Comparison of ENCODE assay signal across 19 cellular contexts in genomic region chr10:90834326-90834725, GRCh38. TPM values are rescaled to one million over a fixed set of nuclear protein-coding genes. Genes with fewer than 3 reads are reported as not detected.
A peak's percentile ranks its signal among the peaks of the same experiment; 100 is the strongest.
DNase-seq lines count a peak whose midpoint lies in the region; ATAC-seq, FAIRE-seq and TF ChIP-seq lines count a peak whose summit lies in the region.
"Had no signal": no experiment of that assay in that cellular context is flagged by ENCODE, and none has a peak within 500 bp of the region (broad histone marks: within the 10 kb centered on the region; RNA-seq: fewer than 3 reads in every experiment).

No MANE protein-coding gene starts in this region.

- no TSS peak for BruUV-seq in mammary epithelial cell (replicated peaks; lab: Mats Ljungman, UMichigan)

- H3K9ac ChIP-seq in mammary epithelial cell (ENCODE audit: insufficient read depth, low read length): no peak overlapping the region
- H3K9ac ChIP-seq: KMS-11 had no signal

- FAIRE-seq in D721Med (lab: Jason Lieb, UNC): no peak
- FAIRE-seq: GM12891 had no signal

- peaks cover 83% of the 10 kb centered on the region for H3K79me2 ChIP-seq in mammary epithelial cell (ENCODE audit: insufficient read depth, low read length)

- no peaks in the 10 kb centered on the region for H3K9me3 ChIP-seq in RWPE2 (ENCODE audit: severe bottlenecking)
- no peaks in the 10 kb centered on the region for H3K9me3 ChIP-seq in mammary epithelial cell (replicated peaks; ENCODE audit: insufficient read depth, low read length)
- no peaks in the 10 kb centered on the region for H3K9me3 ChIP-seq in sigmoid colon
- H3K9me3 ChIP-seq: BE2C, HAP-1, SJCRH30 had no signal

- peak overlapping the region; percentile 89 for H3K27ac ChIP-seq in RWPE2 (ENCODE audit: poor library complexity, severe bottlenecking)
- peak overlapping the region; percentile 76 for H3K27ac ChIP-seq in mammary epithelial cell (ENCODE audit: insufficient read depth, low read depth, low read length)
- no peak overlapping the region for H3K27ac ChIP-seq in sigmoid colon
- H3K27ac ChIP-seq: KMS-11, SJCRH30 had no signal

- no peak for TF ChIP-seq EP300 in sigmoid colon (IDR thresholded peaks at IDR 0.05)

- TF ChIP-seq POLR2A in sigmoid colon (IDR thresholded peaks at IDR 0.05): no peak

- in situ Hi-C loops in mammary epithelial cell (cut with MboI; ENCODE audit: low sequenced_read_pairs in 2 of 2): no loop called here

- ATAC-seq in RWPE2 (ENCODE audit: low read depth): peak; percentile 95
- ATAC-seq: GM23338 had no signal

- peaks cover 3% of the 10 kb centered on the region for H3K9me3 Mint-ChIP-seq in mesothelial cell of epicardium

- no peaks in the 10 kb centered on the region for H3K4me1 Mint-ChIP-seq in mesothelial cell of epicardium

- no peaks in the 10 kb centered on the region for H4K20me1 ChIP-seq in mammary epithelial cell (ENCODE audit: insufficient read depth, low read length)

- no peaks in the 10 kb centered on the region for H3K36me3 Mint-ChIP-seq in mesothelial cell of epicardium

- no peak overlapping the region for H3K4me3 Mint-ChIP-seq in mesothelial cell of epicardium
- H3K4me3 Mint-ChIP-seq: GM23338 had no signal

- H3K36me3 ChIP-seq in RWPE2 (ENCODE audit: low read depth): no peaks in the 10 kb centered on the region
- H3K36me3 ChIP-seq in mammary epithelial cell (ENCODE audit: insufficient read depth, low read length): no peaks in the 10 kb centered on the region
- no peaks in the 10 kb centered on the region for H3K36me3 ChIP-seq in sigmoid colon
- H3K36me3 ChIP-seq: BE2C, HAP-1, SJCRH30 had no signal

- dilution Hi-C loops in mammary epithelial cell (cut with HindIII; ENCODE audit: low sequenced_read_pairs): no loop called here

- H3K4me2 ChIP-seq in mammary epithelial cell (ENCODE audit: insufficient read depth, low read depth, low read length): peak overlapping the region; percentile 67
- H3K4me2 ChIP-seq: GM23338, KMS-11 had no signal

- H3K4me3 ChIP-seq in RWPE2 (ENCODE audit: severe bottlenecking) (no peak overlapping the region), mammary epithelial cell (replicated peaks in 1 of 3; ENCODE audit: insufficient read depth in 1 of 3, low read depth in 2 of 3, low read length in 3 of 3) (no peak overlapping the region), sigmoid colon (no peak overlapping the region)
- H3K4me3 ChIP-seq: GM23338, HAP-1, SJCRH30 had no signal

- intact Hi-C loops in mammary epithelial cell (cut with micrococcal nuclease): loop anchor here (1.0 to 2.0 kb wide), 2 partner anchors 12 to 22 kb away; no protein-coding TSS in a partner anchor
- intact Hi-C loops in sigmoid colon (cut with DNase I): no loop called here

- 0% methylated on average over 2 of the region's 3 CpGs for WGBS in mammary epithelial cell (ENCODE audit: low coverage, missing lambda C conversion rate)
- 77 to 79% methylated on average over 3 of the region's 3 CpGs for WGBS in sigmoid colon, 2 donors

- peaks cover 22% of the 10 kb centered on the region for H3K4me1 ChIP-seq in RWPE2 (ENCODE audit: insufficient read depth, poor library complexity, severe bottlenecking)
- peaks cover 43% of the 10 kb centered on the region for H3K4me1 ChIP-seq in mammary epithelial cell (ENCODE audit: insufficient read depth, low read length)
- no peaks in the 10 kb centered on the region for H3K4me1 ChIP-seq in sigmoid colon
- H3K4me1 ChIP-seq: BE2C, HAP-1, SJCRH30 had no signal

- DNase-seq in M059J (ENCODE audit: low read depth) (peak; percentile 51), RWPE2 (ENCODE audit: low spot score) (no peak), mammary epithelial cell (peak; percentile 98), myocyte (ENCODE audit: low read depth) (peak; percentile 29), D721Med (ENCODE audit: insufficient read length, low spot score) (no peak), sigmoid colon (no peak), mesothelial cell of epicardium (ENCODE audit: low spot score in 2 of 2, unreplicated experiment in 2 of 2) (no peak)
- DNase-seq: BE2C, DMS79 treated with DMSO at 0.1 percent for 48 hours, IMR-90, NCI-H1417, NCI-H187, NCI-H69, SJCRH30 had no signal

- no peaks in the 10 kb centered on the region for H3K27me3 Mint-ChIP-seq in mesothelial cell of epicardium (ENCODE audit: low read depth)

- H3K27me3 ChIP-seq in RWPE2 (ENCODE audit: insufficient read depth, poor library complexity, severe bottlenecking) (no peaks in the 10 kb centered on the region), mammary epithelial cell (ENCODE audit: insufficient read depth, low read length) (no peaks in the 10 kb centered on the region), sigmoid colon (no peaks in the 10 kb centered on the region)
- H3K27me3 ChIP-seq: BE2C, SJCRH30 had no signal

- no peak overlapping the region for H3K27ac Mint-ChIP-seq in mesothelial cell of epicardium
- H3K27ac Mint-ChIP-seq: GM23338 had no signal

- CTCF ChIA-PET in mammary epithelial cell (lab: Charles Lee; ENCODE audit: low non-redundant PET): no interaction called here

- H2AFZ ChIP-seq in mammary epithelial cell (ENCODE audit: low read depth, low read length): peak overlapping the region; percentile 19
- H2AFZ ChIP-seq: GM23338 had no signal

- TF ChIP-seq CTCF in RWPE2 (IDR thresholded peaks at IDR 0.05; ENCODE audit: poor library complexity, severe bottlenecking) (no peak), mammary epithelial cell (conservative IDR thresholded peaks at IDR 0.05 in 1 of 2, IDR thresholded peaks at IDR 0.05 in 1 of 2; ENCODE audit: extremely low read depth in 1 of 2, insufficient read depth in 1 of 2, low read depth in 1 of 2, low read length in 2 of 2) (no peak), D721Med (IDR thresholded peaks at IDR 0.05; ENCODE audit: insufficient read depth, missing control alignments) (no peak), sigmoid colon (IDR thresholded peaks at IDR 0.05) (no peak), mesothelial cell of epicardium (IDR thresholded peaks at IDR 0.05; ENCODE audit: unreplicated experiment) (no peak)

RNA-seq across cellular contexts. Expression of gene HTR7, which starts 23.5 kb away (rescaled TPM):
- total RNA-seq in M059J (2014; rRNA removed; shearing (Covaris generic)): 20.5 and 36.5 TPM in 2 replicates
- 10 to 100 TPM; 20.2 to 24.1 TPM for total RNA-seq in mammary epithelial cell
- 19.5 TPM for polyA plus RNA-seq in mammary epithelial cell
- polyA minus RNA-seq in mammary epithelial cell: 14.0 TPM
- 4.2 and 18.2 TPM in 2 replicates for total RNA-seq in myocyte
- 0.42 TPM for polyA plus RNA-seq in myocyte (2012)
- 1 to 10 TPM in 2 of 4 donors, under 1 TPM in 2; 0.68 to 1.4 (median 0.99) TPM for total RNA-seq in sigmoid colon
- under 1 TPM in 2 of 3 donors, not detected in 1; 0.31 to 0.46 TPM for polyA plus RNA-seq in sigmoid colon
- 2.9 to 3.4 TPM (median 3.0 TPM) in 3 replicates for total RNA-seq in mesothelial cell of epicardium
- total RNA-seq: A673 had no signal

RNA-seq across cellular contexts. Expression of gene RPP30, which starts 37.4 kb away (rescaled TPM):
- total RNA-seq in M059J (2014; rRNA removed; shearing (Covaris generic)): 114 and 121 TPM in 2 replicates
- total RNA-seq in mammary epithelial cell (10 to 100 TPM; 32.3 to 38.8 TPM), myocyte (30.9 and 44.1 TPM in 2 replicates), sigmoid colon (10 to 100 TPM; 14.7 to 41.3 (median 33.3) TPM), mesothelial cell of epicardium (35.4 to 41.9 TPM (median 39.1 TPM) in 3 replicates)
- polyA plus RNA-seq in mammary epithelial cell (29.7 TPM), sigmoid colon (10 to 100 TPM; 24.5 to 30.6 (median 26.4) TPM)
- 50.3 TPM for polyA minus RNA-seq in mammary epithelial cell
- polyA plus RNA-seq in myocyte (2012): 28.6 TPM

Comparison
In these comparisons a context has a peak if more than half of its experiments do, and no peak if none do; other contexts are left out.
1. DNase-seq: peak in M059J (single experiment), mammary epithelial cell (single experiment) and myocyte (single experiment); none in RWPE2 (single experiment), D721Med (single experiment), sigmoid colon (single experiment) and mesothelial cell of epicardium (0 of 2).
2. H3K27ac ChIP-seq: peak in RWPE2 (single experiment) and mammary epithelial cell (single experiment); none in sigmoid colon (0 of 4).